ENCODE assay signal across 30 cellular contexts in the genomic region with DNA sequence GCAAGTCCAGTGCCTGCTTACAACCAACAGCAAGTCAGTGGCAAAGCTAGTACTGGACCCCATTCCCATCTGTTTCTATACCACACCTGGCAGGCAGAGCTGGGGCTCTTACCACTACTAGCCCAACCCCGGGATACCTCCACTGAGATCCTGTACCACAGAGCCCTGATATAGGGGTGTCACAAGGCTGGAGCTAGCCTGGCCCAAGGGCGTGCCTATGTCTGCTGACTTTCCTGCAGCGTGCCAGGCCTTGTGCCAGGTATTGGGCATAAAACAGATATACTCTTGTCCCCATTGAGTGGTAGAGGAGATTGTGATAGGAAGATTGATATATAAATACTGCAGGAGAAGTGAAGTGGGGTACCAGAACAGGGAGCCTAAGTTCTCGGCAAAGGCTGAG.
"Had no signal": no experiment of that assay in that cellular context is flagged by ENCODE, and none has a peak within 500 bp of the region (broad histone marks: within the 10 kb centered on the region; RNA-seq: fewer than 3 reads in every experiment).

No MANE protein-coding gene starts in this region.

- H3K4me1 ChIP-seq: ascending aorta had no signal

- H3K27ac Mint-ChIP-seq: activated CD4-positive, alpha-beta memory T cell treated with anti-CD3 and anti-CD28 coated beads, Interleukin-2, amount 10 ng/mL, durations not matched to agents 7 days and 5 days; activated CD8-positive, alpha-beta memory T cell treated with anti-CD3 and anti-CD28 coated beads, Interleukin-2, amount 10 ng/mL, durations not matched to agents 7 days and 5 days; activated naive CD4-positive, alpha-beta T cell treated with anti-CD3 and anti-CD28 coated beads, Interleukin-2, amount 50 U/mL, for 24 hours; activated naive CD8-positive, alpha-beta T cell treated with anti-CD3 and anti-CD28 coated beads, Interleukin-2, amount 10 ng/mL, durations not matched to agents 7 days and 5 days had no signal

- H3K4me3 ChIP-seq: ascending aorta had no signal

- H3K27me3 Mint-ChIP-seq: activated CD4-positive, alpha-beta memory T cell treated with anti-CD3 and anti-CD28 coated beads, Interleukin-2, amount 10 ng/mL, durations not matched to agents 7 days and 5 days; activated CD8-positive, alpha-beta memory T cell treated with anti-CD3 and anti-CD28 coated beads, Interleukin-2, amount 10 ng/mL, durations not matched to agents 7 days and 5 days; activated naive CD4-positive, alpha-beta T cell treated with anti-CD3 and anti-CD28 coated beads, Interleukin-2, amount 50 U/mL, for 24 hours; activated naive CD8-positive, alpha-beta T cell treated with anti-CD3 and anti-CD28 coated beads, Interleukin-2, amount 10 ng/mL, durations not matched to agents 7 days and 5 days; IgD-negative memory B cell had no signal

- H3K9me3 ChIP-seq: ascending aorta had no signal

- DNase-seq: activated CD4-positive, alpha-beta memory T cell treated with anti-CD3 and anti-CD28 coated beads, Interleukin-2, amount 10 ng/mL, durations not matched to agents 7 days and 5 days; activated CD4-positive, alpha-beta T cell treated with anti-CD3 and anti-CD28 coated beads for 1 hour; activated CD4-positive, alpha-beta T cell treated with anti-CD3 and anti-CD28 coated beads for 48 hours; activated CD4-positive, CD25-positive, alpha-beta regulatory T cell; activated CD8-positive, alpha-beta memory T cell treated with anti-CD3 and anti-CD28 coated beads for 24 hours; activated CD8-positive, alpha-beta memory T cell treated with anti-CD3 and anti-CD28 coated beads, Interleukin-2, amount 10 ng/mL, durations not matched to agents 7 days and 5 days; activated CD8-positive, alpha-beta memory T cell treated with anti-CD3 and anti-CD28 coated beads, Interleukin-2, amount 50 U/mL, for 48 hours; activated gamma-delta T cell; activated naive CD4-positive, alpha-beta T cell treated with Interleukin-2 at 50 U/mL for 16 hours; activated naive CD8-positive, alpha-beta T cell treated with anti-CD3 and anti-CD28 coated beads, Interleukin-2, amount 10 ng/mL, durations not matched to agents 7 days and 5 days; activated T-cell treated with anti-CD3 and anti-CD28 coated beads, Interleukin-2, amount 50 U/mL, for 48 hours; amygdala; Karpas-422; KBM-7; NCI-H1105 treated with DMSO at 0.1 percent for 48 hours; NCI-H1436 treated with DMSO at 0.1 percent for 48 hours; NCI-H1694 treated with DMSO at 0.1 percent for 48 hours; NCI-H2029; NCI-H345; NCI-H524 treated with DMSO at 0.1 percent for 48 hours; SW 1271; T-helper 1 cell; T-helper 2 cell; T-helper 9 cell; WERI-Rb-1 had no signal

- H3K9me3 Mint-ChIP-seq: activated CD4-positive, alpha-beta memory T cell treated with anti-CD3 and anti-CD28 coated beads, Interleukin-2, amount 10 ng/mL, durations not matched to agents 7 days and 5 days; activated naive CD4-positive, alpha-beta T cell treated with anti-CD3 and anti-CD28 coated beads, Interleukin-2, amount 50 U/mL, for 24 hours; activated naive CD8-positive, alpha-beta T cell treated with anti-CD3 and anti-CD28 coated beads, Interleukin-2, amount 10 ng/mL, durations not matched to agents 7 days and 5 days; activated T-helper 2 cell treated with anti-CD3 and anti-CD28 coated beads, Interferon-gamma antibody, Interleukin-2, Interleukin-4, amounts not matched to agents 10 μg/mL and 5 μg/mL and 100 μg/mL, durations not matched to agents 14 hours and 24 hours and 36 hours; IgD-negative memory B cell had no signal

- H3K27ac ChIP-seq: ascending aorta, WERI-Rb-1 had no signal

- ATAC-seq: activated CD8-positive, alpha-beta memory T cell treated with anti-CD3 and anti-CD28 coated beads, Interleukin-2, amount 10 ng/mL, durations not matched to agents 7 days and 5 days; Panc1 had no signal

- H3K27me3 ChIP-seq: ascending aorta had no signal

- H3K4me3 Mint-ChIP-seq: activated CD4-positive, alpha-beta memory T cell treated with anti-CD3 and anti-CD28 coated beads, Interleukin-2, amount 10 ng/mL, durations not matched to agents 7 days and 5 days; activated CD8-positive, alpha-beta memory T cell treated with anti-CD3 and anti-CD28 coated beads, Interleukin-2, amount 10 ng/mL, durations not matched to agents 7 days and 5 days; activated naive CD4-positive, alpha-beta T cell treated with anti-CD3 and anti-CD28 coated beads, Interleukin-2, amount 50 U/mL, for 24 hours; activated naive CD8-positive, alpha-beta T cell treated with anti-CD3 and anti-CD28 coated beads, Interleukin-2, amount 10 ng/mL, durations not matched to agents 7 days and 5 days had no signal

- H3K4me1 Mint-ChIP-seq: activated CD4-positive, alpha-beta memory T cell treated with anti-CD3 and anti-CD28 coated beads, Interleukin-2, amount 10 ng/mL, durations not matched to agents 7 days and 5 days; activated CD8-positive, alpha-beta memory T cell treated with anti-CD3 and anti-CD28 coated beads, Interleukin-2, amount 10 ng/mL, durations not matched to agents 7 days and 5 days; activated naive CD8-positive, alpha-beta T cell treated with anti-CD3 and anti-CD28 coated beads, Interleukin-2, amount 10 ng/mL, durations not matched to agents 7 days and 5 days had no signal
